Comparison of ENCODE assay signal across 1 cellular context in the genomic region with DNA sequence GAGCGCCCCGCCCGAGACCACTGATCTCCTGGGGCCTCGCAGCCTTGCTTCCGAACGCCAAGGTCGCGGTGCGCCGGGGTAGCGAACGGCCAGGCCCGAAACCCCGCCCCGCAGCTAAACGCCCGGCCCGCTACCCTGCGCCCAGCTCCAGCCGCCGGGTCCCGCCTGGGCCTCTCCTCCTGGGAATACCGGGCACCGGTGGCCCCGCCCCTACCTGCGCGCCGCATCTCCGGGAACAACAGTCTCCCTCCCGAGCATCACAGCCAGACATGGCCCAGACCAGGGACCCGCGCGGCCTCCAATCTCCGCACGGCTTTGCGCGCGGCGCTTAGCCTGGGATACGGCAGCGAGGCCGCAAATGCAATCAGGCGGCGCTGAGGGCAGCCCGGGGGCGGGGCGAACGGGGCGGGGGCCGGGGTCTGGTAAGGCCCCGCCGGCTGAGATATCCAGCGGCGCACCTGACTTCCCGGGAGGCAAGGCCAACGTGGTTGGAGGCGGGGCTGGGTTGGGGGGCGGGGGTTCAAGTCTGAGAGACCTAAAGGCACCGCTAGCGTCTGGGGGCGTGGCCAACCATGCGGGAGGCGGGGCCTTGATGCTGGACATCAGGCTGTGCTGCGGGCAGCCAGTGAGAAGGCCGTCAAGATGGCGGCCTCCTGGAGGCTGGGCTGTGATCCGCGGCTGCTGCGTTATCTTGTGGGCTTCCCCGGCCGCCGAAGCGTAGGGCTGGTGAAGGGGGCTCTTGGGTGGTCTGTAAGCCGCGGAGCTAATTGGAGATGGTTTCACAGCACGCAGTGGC.
TF ChIP-seq lines count a peak whose summit lies in the region.

TSS of gene APIP (minus strand) at position 366 of the 796 bp plus-strand sequence. CDS start at position 271, 95 bp downstream.
TSS of gene PDHX (plus strand) at position 605 of the 796 bp plus-strand sequence. CDS start at position 643, 38 bp downstream.

TF ChIP-seq in HepG2, 621 proteins besides CTCF, POLR2A, EP300 and RAD21 (continued from another document and continues in another):
- TF ChIP-seq, protein P1, sequence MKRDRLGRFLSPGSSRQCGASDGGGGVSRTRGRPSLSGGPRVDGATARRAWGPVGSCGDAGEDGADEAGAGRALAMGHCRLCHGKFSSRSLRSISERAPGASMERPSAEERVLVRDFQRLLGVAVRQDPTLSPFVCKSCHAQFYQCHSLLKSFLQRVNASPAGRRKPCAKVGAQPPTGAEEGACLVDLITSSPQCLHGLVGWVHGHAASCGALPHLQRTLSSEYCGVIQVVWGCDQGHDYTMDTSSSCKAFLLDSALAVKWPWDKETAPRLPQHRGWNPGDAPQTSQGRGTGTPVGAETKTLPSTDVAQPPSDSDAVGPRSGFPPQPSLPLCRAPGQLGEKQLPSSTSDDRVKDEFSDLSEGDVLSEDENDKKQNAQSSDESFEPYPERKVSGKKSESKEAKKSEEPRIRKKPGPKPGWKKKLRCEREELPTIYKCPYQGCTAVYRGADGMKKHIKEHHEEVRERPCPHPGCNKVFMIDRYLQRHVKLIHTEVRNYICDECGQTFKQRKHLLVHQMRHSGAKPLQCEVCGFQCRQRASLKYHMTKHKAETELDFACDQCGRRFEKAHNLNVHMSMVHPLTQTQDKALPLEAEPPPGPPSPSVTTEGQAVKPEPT (CRISPR knock-in tag; IDR thresholded peaks at IDR 0.05; ENCODE audit: low read depth) = no peak
- TF ChIP-seq FOXA3 (CRISPR knock-in tag; IDR thresholded peaks at IDR 0.05) = no peak
- no peak for TF ChIP-seq ZFP1 (CRISPR knock-in tag; IDR thresholded peaks at IDR 0.05)
- TF ChIP-seq ZNF331 (CRISPR knock-in tag; IDR thresholded peaks at IDR 0.05) = peak; percentile 52; the same call in 1 of the 2 replicates
- 0 out of 2 replicates have a peak, but pooled peaks have one; percentile 55 for TF ChIP-seq ZNF614 (CRISPR knock-in tag; IDR thresholded peaks at IDR 0.05; ENCODE audit: borderline replicate concordance)
- TF ChIP-seq ZNF770 (CRISPR knock-in tag; IDR thresholded peaks at IDR 0.05) = peak; percentile 89
- TF ChIP-seq RORA (CRISPR knock-in tag; IDR thresholded peaks at IDR 0.05) = no peak
- TF ChIP-seq ZNF580 (CRISPR knock-in tag; IDR thresholded peaks at IDR 0.05; ENCODE audit: borderline replicate concordance, low read depth) = peak; percentile 85; the same call in 1 of the 2 replicates
- TF ChIP-seq, protein P2, sequence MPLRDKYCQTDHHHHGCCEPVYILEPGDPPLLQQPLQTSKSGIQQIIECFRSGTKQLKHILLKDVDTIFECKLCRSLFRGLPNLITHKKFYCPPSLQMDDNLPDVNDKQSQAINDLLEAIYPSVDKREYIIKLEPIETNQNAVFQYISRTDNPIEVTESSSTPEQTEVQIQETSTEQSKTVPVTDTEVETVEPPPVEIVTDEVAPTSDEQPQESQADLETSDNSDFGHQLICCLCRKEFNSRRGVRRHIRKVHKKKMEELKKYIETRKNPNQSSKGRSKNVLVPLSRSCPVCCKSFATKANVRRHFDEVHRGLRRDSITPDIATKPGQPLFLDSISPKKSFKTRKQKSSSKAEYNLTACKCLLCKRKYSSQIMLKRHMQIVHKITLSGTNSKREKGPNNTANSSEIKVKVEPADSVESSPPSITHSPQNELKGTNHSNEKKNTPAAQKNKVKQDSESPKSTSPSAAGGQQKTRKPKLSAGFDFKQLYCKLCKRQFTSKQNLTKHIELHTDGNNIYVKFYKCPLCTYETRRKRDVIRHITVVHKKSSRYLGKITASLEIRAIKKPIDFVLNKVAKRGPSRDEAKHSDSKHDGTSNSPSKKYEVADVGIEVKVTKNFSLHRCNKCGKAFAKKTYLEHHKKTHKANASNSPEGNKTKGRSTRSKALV (CRISPR knock-in tag; IDR thresholded peaks at IDR 0.05) = no peak; the same call in 1 of the 2 replicates
- TF ChIP-seq ZNF225 (CRISPR knock-in tag; IDR thresholded peaks at IDR 0.05) = 0 out of 2 replicates have a peak, but pooled peaks have one; percentile 35
- no peak for TF ChIP-seq HDAC6 (IDR thresholded peaks at IDR 0.05; ENCODE audit: low read depth, low read length)
- no peak for TF ChIP-seq CHCHD3 (CRISPR knock-in tag; IDR thresholded peaks at IDR 0.05)
- TF ChIP-seq SRSF9 (IDR thresholded peaks at IDR 0.05; ENCODE audit: borderline replicate concordance, insufficient read depth, low read depth, low read length, poor library complexity, severe bottlenecking) = no peak
- TF ChIP-seq ARID2 (CRISPR knock-in tag; IDR thresholded peaks at IDR 0.05; ENCODE audit: borderline replicate concordance) = no peak; the same call in 1 of the 2 replicates
- no peak; the same call in 1 of the 2 replicates for TF ChIP-seq ZKSCAN8 (CRISPR knock-in tag; IDR thresholded peaks at IDR 0.05; ENCODE audit: borderline replicate concordance)
- 0 out of 2 replicates have a peak, but pooled peaks have one; percentile 10 for TF ChIP-seq DZIP1 (CRISPR knock-in tag; IDR thresholded peaks at IDR 0.05)
- peak; percentile 88 for TF ChIP-seq ZNF350 (CRISPR knock-in tag; IDR thresholded peaks at IDR 0.05; ENCODE audit: borderline replicate concordance, low read depth)
- TF ChIP-seq SNAPC5 (CRISPR knock-in tag; IDR thresholded peaks at IDR 0.05; ENCODE audit: borderline replicate concordance) = 0 out of 2 replicates have a peak, but pooled peaks have one; percentile 17
- TF ChIP-seq ZFP90 (CRISPR knock-in tag; IDR thresholded peaks at IDR 0.05; ENCODE audit: borderline replicate concordance) = peak; percentile 70; the same call in 1 of the 2 replicates
- no peak for TF ChIP-seq REXO4 (CRISPR knock-in tag; IDR thresholded peaks at IDR 0.05; ENCODE audit: borderline replicate concordance)
- 0 out of 2 replicates have a peak, but pooled peaks have one; percentile 63 for TF ChIP-seq ZNF232 (CRISPR knock-in tag; IDR thresholded peaks at IDR 0.05; ENCODE audit: borderline replicate concordance)
- no peak for TF ChIP-seq ZNF570 (CRISPR knock-in tag; IDR thresholded peaks at IDR 0.05; ENCODE audit: borderline replicate concordance)
- no peak for TF ChIP-seq PLRG1 (conservative IDR thresholded peaks at IDR 0.05)
- TF ChIP-seq ZBTB34 (CRISPR knock-in tag; IDR thresholded peaks at IDR 0.05) = no peak
- TF ChIP-seq ZNF749 (CRISPR knock-in tag; IDR thresholded peaks at IDR 0.05; ENCODE audit: borderline replicate concordance) = no peak
- TF ChIP-seq PREB (CRISPR knock-in tag; IDR thresholded peaks at IDR 0.05) = no peak
- TF ChIP-seq ZNF83 (CRISPR knock-in tag; IDR thresholded peaks at IDR 0.05; ENCODE audit: borderline replicate concordance) = peak; percentile 90; the same call in 1 of the 2 replicates
- TF ChIP-seq TEAD2 (CRISPR knock-in tag; IDR thresholded peaks at IDR 0.05) = no peak; the same call in 1 of the 2 replicates
- no peak for TF ChIP-seq MYNN (CRISPR knock-in tag; IDR thresholded peaks at IDR 0.05; ENCODE audit: low read depth)
- TF ChIP-seq RFX3 (CRISPR knock-in tag; IDR thresholded peaks at IDR 0.05) = no peak
- TF ChIP-seq THAP11 (CRISPR knock-in tag; IDR thresholded peaks at IDR 0.05) = peak; percentile 78
- no peak; the same call in 1 of the 2 replicates for TF ChIP-seq ZNF333 (CRISPR knock-in tag; IDR thresholded peaks at IDR 0.05; ENCODE audit: borderline replicate concordance)
- peak; percentile 41 for TF ChIP-seq HNF4A (CRISPR knock-in tag; IDR thresholded peaks at IDR 0.05)
- no peak for TF ChIP-seq PAX8 (CRISPR knock-in tag; IDR thresholded peaks at IDR 0.05; ENCODE audit: borderline replicate concordance)
- TF ChIP-seq SKI (IDR thresholded peaks at IDR 0.05; ENCODE audit: partially characterized antibody) = peak; percentile 78
- TF ChIP-seq SMAD9 (CRISPR knock-in tag; IDR thresholded peaks at IDR 0.05) = 0 out of 2 replicates have a peak, but pooled peaks have one; percentile 77
- no peak for TF ChIP-seq ETS1 (CRISPR knock-in tag; IDR thresholded peaks at IDR 0.05)
- peak; percentile 63; the same call in 1 of the 2 replicates for TF ChIP-seq NFRKB (IDR thresholded peaks at IDR 0.05)
- TF ChIP-seq BCL6 (CRISPR knock-in tag; IDR thresholded peaks at IDR 0.05) = peak; percentile 54; the same call in 1 of the 2 replicates
- TF ChIP-seq, protein P3, sequence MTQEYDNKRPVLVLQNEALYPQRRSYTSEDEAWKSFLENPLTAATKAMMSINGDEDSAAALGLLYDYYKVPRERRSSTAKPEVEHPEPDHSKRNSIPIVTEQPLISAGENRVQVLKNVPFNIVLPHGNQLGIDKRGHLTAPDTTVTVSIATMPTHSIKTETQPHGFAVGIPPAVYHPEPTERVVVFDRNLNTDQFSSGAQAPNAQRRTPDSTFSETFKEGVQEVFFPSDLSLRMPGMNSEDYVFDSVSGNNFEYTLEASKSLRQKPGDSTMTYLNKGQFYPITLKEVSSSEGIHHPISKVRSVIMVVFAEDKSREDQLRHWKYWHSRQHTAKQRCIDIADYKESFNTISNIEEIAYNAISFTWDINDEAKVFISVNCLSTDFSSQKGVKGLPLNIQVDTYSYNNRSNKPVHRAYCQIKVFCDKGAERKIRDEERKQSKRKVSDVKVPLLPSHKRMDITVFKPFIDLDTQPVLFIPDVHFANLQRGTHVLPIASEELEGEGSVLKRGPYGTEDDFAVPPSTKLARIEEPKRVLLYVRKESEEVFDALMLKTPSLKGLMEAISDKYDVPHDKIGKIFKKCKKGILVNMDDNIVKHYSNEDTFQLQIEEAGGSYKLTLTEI (CRISPR knock-in tag; conservative IDR thresholded peaks at IDR 0.05) = no peak
- TF ChIP-seq ZFAT (CRISPR knock-in tag; conservative IDR thresholded peaks at IDR 0.05) = no peak
- TF ChIP-seq KAT8 (CRISPR knock-in tag; IDR thresholded peaks at IDR 0.05) = peak; percentile 86
- no peak; the same call in 1 of the 2 replicates for TF ChIP-seq ZNF33B (CRISPR knock-in tag; IDR thresholded peaks at IDR 0.05)
- peak; percentile 36; the same call in 1 of the 2 replicates for TF ChIP-seq GATAD2A (CRISPR knock-in tag; IDR thresholded peaks at IDR 0.05)
- TF ChIP-seq ERF (CRISPR knock-in tag; IDR thresholded peaks at IDR 0.05) = no peak; the same call in 1 of the 2 replicates
- no peak for TF ChIP-seq NFE2 (CRISPR knock-in tag; IDR thresholded peaks at IDR 0.05)
- peak; percentile 51; the same call in 1 of the 2 replicates for TF ChIP-seq ZBTB7A (CRISPR knock-in tag; IDR thresholded peaks at IDR 0.05)
- TF ChIP-seq ZNF17 (CRISPR knock-in tag; IDR thresholded peaks at IDR 0.05) = no peak
- TF ChIP-seq ZNF3 (CRISPR knock-in tag; IDR thresholded peaks at IDR 0.05) = no peak
